Comparison of ENCODE assay signal across 7 cellular contexts in genomic region chr17:17628388-17629008, GRCh38. TPM values are rescaled to one million over a fixed set of nuclear protein-coding genes. Genes with fewer than 3 reads are reported as not detected.
DNase-seq lines count a peak whose midpoint lies in the region; ATAC-seq and TF ChIP-seq lines count a peak whose summit lies in the region.

No MANE protein-coding gene starts in this region.

- H3K4me3 ChIP-seq in HFF-Myc (replicated peaks; ENCODE audit: low read depth, low read length) (peak overlapping the region; percentile 9; the same call in 1 of the 2 replicates), foreskin fibroblast (ENCODE audit: low read depth in 1 of 2, low read length in 2 of 2) (peak overlapping the region; percentile 32 to 37), A673 (ENCODE audit: low read depth, low read length, poor library complexity, severe bottlenecking) (no peak overlapping the region)

- intact Hi-C loops in A673 (cut with micrococcal nuclease; ENCODE audit: unreplicated experiment): no loop called here

- POLR2A ChIA-PET in A673 (lab: Charles Lee; ENCODE audit: low non-redundant PET): no interaction called here

- H3K9me3 ChIP-seq in A673 (ENCODE audit: low read depth, low read length, poor library complexity, severe bottlenecking): no peaks in the 10 kb centered on the region

- H3K27ac ChIP-seq in A673 (ENCODE audit: low read depth, low read length, poor library complexity, severe bottlenecking): no peak overlapping the region

- no peaks in the 10 kb centered on the region for H3K4me1 ChIP-seq in A673 (ENCODE audit: insufficient read depth, low read length, poor library complexity, severe bottlenecking)

- no peaks in the 10 kb centered on the region for H3K27me3 ChIP-seq in A673 (replicated peaks; ENCODE audit: insufficient read depth, low read depth, low read length, poor library complexity)

- DNase-seq in HFF-Myc (ENCODE audit: extremely low read depth, low read depth) (no peak), foreskin fibroblast (no peak), pons (ENCODE audit: low spot score) (no peak), Ammon's horn (ENCODE audit: low spot score) (no peak), A673 (ENCODE audit: low spot score) (no peak)
- peak; percentile 43 to 52 for DNase-seq in activated CD4-positive, alpha-beta T cell treated with anti-CD3 and anti-CD28 coated beads for 4 hours
- peak; percentile 47 for DNase-seq in stimulated activated naive CD8-positive, alpha-beta T cell treated with anti-CD3 and anti-CD28 coated beads, Interleukin-15, Interleukin-2, amounts not matched to agents 100 U/mL and 50 U/mL, for 24 hours

- TF ChIP-seq CTCF in HFF-Myc (IDR thresholded peaks at IDR 0.05; ENCODE audit: low read depth, low read length, missing control alignments) (no peak), foreskin fibroblast (IDR thresholded peaks at IDR 0.05; ENCODE audit: low read depth, low read length) (no peak), A673 (conservative IDR thresholded peaks at IDR 0.05; ENCODE audit: low read depth, low read length) (no peak)

- ATAC-seq in stimulated activated naive CD8-positive, alpha-beta T cell treated with anti-CD3 and anti-CD28 coated beads, Interleukin-15, Interleukin-2, amounts not matched to agents 100 U/mL and 50 U/mL, for 24 hours: peak; percentile 74

- no peaks in the 10 kb centered on the region for H3K36me3 ChIP-seq in A673 (ENCODE audit: insufficient read depth, low read length, poor library complexity, severe bottlenecking)

- CTCF ChIA-PET in A673 (lab: Charles Lee): no interaction called here

- no TSS peak for BruUV-seq in A673 (replicated peaks; lab: Mats Ljungman, UMichigan)

RNA-seq across cellular contexts. Expression of gene PEMT, which starts 37.0 kb away (rescaled TPM):
- 39.8 and 43.1 TPM in 2 replicates for total RNA-seq in A673 (2021)

RNA-seq across cellular contexts. Expression of gene RAI1, which starts 52.8 kb away (rescaled TPM):
- 46.8 and 58.9 TPM in 2 replicates for total RNA-seq in A673 (2021)

Comparison
In these comparisons a context has a peak if more than half of its experiments do, and no peak if none do; other contexts are left out.
1. DNase-seq: peak in activated CD4-positive, alpha-beta T cell treated with anti-CD3 and anti-CD28 coated beads for 4 hours (2 of 2) and stimulated activated naive CD8-positive, alpha-beta T cell treated with anti-CD3 and anti-CD28 coated beads, Interleukin-15, Interleukin-2, amounts not matched to agents 100 U/mL and 50 U/mL, for 24 hours (single experiment); none in HFF-Myc (single experiment), foreskin fibroblast (0 of 2), pons (single experiment), Ammon's horn (single experiment) and A673 (single experiment).